29 cellular contexts compared by ENCODE assay signal in the genomic region with DNA sequence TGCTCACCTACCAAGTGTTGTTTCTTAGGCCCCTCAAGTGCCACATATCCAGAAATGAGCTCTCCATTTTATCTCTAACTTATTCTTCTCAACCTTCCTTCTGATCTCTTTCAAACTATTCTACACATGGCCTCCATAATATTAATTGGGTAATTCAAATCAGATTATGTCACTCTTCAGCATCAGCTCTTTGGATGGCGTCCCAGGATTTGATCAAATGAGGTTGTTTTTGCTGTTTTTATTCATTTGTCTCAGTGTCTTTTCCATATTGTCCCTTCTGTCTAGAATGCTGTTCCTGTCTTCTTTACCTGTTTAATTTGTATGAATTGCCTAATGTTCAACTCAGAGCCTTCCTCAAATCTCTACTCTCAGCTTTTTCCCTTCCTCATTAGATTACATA.
"Had no signal": no experiment of that assay in that cellular context is flagged by ENCODE, and none has a peak within 500 bp of the region (broad histone marks: within the 10 kb centered on the region; RNA-seq: fewer than 3 reads in every experiment).

No MANE protein-coding gene starts in this region.

- H3K36me3 ChIP-seq: ascending aorta, breast epithelium, cardiac muscle cell, gastrocnemius medialis, heart left ventricle had no signal

- H3K9me3 ChIP-seq: ascending aorta, breast epithelium, gastrocnemius medialis, heart left ventricle had no signal

- H3K4me3 ChIP-seq: ascending aorta, breast epithelium, cardiac muscle cell, coronary artery, dorsolateral prefrontal cortex, gastrocnemius medialis, heart left ventricle had no signal

- ATAC-seq: activated CD4-positive, alpha-beta T cell treated with anti-CD3 and anti-CD28 coated beads for 36 hours; activated CD8-positive, alpha-beta memory T cell treated with anti-CD3 and anti-CD28 coated beads, Interleukin-2, amount 10 ng/mL, durations not matched to agents 7 days and 5 days; activated CD8-positive, alpha-beta T cell treated with anti-CD3 and anti-CD28 coated beads, Interleukin-2, amount 10 ng/mL, durations not matched to agents 7 days and 5 days; activated naive CD4-positive, alpha-beta T cell treated with anti-CD3 and anti-CD28 coated beads, Interleukin-2, amount 50 U/mL, for 72 hours; esophagus mucosa; gastrocnemius medialis; T-helper 17 cell had no signal

- DNase-seq: activated CD4-positive, alpha-beta memory T cell treated with anti-CD3 and anti-CD28 coated beads for 36 hours; activated CD4-positive, alpha-beta T cell treated with anti-CD3 and anti-CD28 coated beads for 36 hours; activated CD4-positive, alpha-beta T cell treated with anti-CD3 and anti-CD28 coated beads, Interleukin-2, amount 10 ng/mL, durations not matched to agents 24 days and 14 days; activated CD4-positive, CD25-positive, alpha-beta regulatory T cell; activated CD4-positive, CD25-positive, alpha-beta regulatory T cell treated with anti-CD3 and anti-CD28 coated beads, Interleukin-2, amount 50 U/mL, for 72 hours; activated CD8-positive, alpha-beta memory T cell treated with anti-CD3 and anti-CD28 coated beads, Interleukin-2, amount 10 ng/mL, durations not matched to agents 7 days and 5 days; activated CD8-positive, alpha-beta memory T cell treated with anti-CD3 and anti-CD28 coated beads, Interleukin-2, amount 50 U/mL, for 4 hours; activated CD8-positive, alpha-beta T cell treated with anti-CD3 and anti-CD28 coated beads, Interleukin-2, amount 10 ng/mL, durations not matched to agents 7 days and 5 days; activated gamma-delta T cell; activated naive CD4-positive, alpha-beta T cell; activated naive CD4-positive, alpha-beta T cell treated with anti-CD3 and anti-CD28 coated beads, Interleukin-2, amount 10 ng/mL, durations not matched to agents 7 days and 5 days; activated naive CD8-positive, alpha-beta T cell treated with anti-CD3 and anti-CD28 coated beads, Interleukin-2, amount 10 ng/mL, durations not matched to agents 7 days and 5 days; activated T-cell treated with anti-CD3 and anti-CD28 coated beads, Interleukin-2, amount 50 U/mL, for 1 hour; activated T-cell treated with anti-CD3 and anti-CD28 coated beads, Interleukin-2, amount 50 U/mL, for 48 hours; central memory CD4-positive, alpha-beta T cell; dorsolateral prefrontal cortex; effector memory CD4-positive, alpha-beta T cell; endodermal cell; gastrocnemius medialis; glutamatergic neuron; T-helper 1 cell; T-helper 17 cell had no signal

- H3K4me1 ChIP-seq: ascending aorta, breast epithelium, gastrocnemius medialis, heart left ventricle had no signal

- H3K27me3 ChIP-seq: ascending aorta, breast epithelium, cardiac muscle cell, dorsolateral prefrontal cortex, gastrocnemius medialis, heart left ventricle had no signal

- H3K27ac ChIP-seq: ascending aorta, breast epithelium, cardiac muscle cell, coronary artery, dorsolateral prefrontal cortex, gastrocnemius medialis, heart left ventricle had no signal
